ENCODE assay signal across 2 cellular contexts in the genomic region with DNA sequence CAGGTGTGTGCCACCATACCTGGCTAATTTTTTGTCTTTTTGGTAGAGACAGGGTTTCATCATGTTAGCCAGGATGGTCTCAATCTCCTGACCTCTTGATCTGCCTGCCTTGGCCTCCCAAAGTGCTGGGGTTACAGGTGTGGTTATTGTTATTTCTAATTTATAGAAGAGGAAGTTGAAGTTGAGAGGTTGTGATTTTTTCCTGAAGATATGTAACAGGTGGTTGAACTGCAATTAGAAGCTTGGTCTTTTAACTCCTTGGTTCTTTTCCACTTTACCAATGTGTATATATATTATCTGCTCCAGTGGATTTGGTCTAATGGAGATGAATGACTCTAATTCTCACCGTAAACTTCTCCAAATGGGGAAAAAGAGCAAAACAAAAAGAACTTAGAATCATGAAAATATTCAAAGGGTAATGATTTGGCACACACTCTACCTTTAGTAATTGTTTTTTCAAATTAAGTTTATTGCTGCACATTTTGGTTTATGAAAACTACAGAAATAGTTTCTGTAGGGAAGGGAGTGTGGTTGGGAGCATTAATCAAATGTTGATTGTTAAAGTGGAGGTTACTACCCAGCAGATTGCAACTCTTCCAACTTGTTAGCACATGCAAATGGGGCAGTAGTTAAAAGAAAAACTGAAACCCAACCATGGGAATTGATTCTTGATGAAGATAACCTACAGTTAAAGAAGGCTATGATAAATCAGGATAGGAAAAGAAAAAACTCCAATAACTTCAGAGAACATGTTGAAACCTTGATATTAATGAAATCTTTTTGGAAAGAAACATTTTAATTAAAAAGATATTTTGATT.
TF ChIP-seq lines count a peak whose summit lies in the region.

No MANE protein-coding gene starts in this region.

TF ChIP-seq in HEK293, 187 proteins besides CTCF, POLR2A, EP300 and RAD21:
- TF ChIP-seq SCRT2 (tag by site-specific recombination; IDR thresholded peaks at IDR 0.05) (peak; percentile 91), SCRT1 (tag by site-specific recombination; IDR thresholded peaks at IDR 0.05; ENCODE audit: borderline replicate concordance) (peak; percentile 78), WT1 (tag by site-specific recombination; IDR thresholded peaks at IDR 0.05) (peak; percentile 76), GLI4 (tag by site-specific recombination; IDR thresholded peaks at IDR 0.05) (no peak)
- TF ChIP-seq, protein P1, sequence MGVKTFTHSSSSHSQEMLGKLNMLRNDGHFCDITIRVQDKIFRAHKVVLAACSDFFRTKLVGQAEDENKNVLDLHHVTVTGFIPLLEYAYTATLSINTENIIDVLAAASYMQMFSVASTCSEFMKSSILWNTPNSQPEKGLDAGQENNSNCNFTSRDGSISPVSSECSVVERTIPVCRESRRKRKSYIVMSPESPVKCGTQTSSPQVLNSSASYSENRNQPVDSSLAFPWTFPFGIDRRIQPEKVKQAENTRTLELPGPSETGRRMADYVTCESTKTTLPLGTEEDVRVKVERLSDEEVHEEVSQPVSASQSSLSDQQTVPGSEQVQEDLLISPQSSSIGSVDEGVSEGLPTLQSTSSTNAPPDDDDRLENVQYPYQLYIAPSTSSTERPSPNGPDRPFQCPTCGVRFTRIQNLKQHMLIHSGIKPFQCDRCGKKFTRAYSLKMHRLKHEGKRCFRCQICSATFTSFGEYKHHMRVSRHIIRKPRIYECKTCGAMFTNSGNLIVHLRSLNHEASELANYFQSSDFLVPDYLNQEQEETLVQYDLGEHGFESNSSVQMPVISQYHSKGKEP (tag by site-specific recombination; IDR thresholded peaks at IDR 0.05) = 0 out of 2 replicates have a peak, but pooled peaks have one; percentile 10
- TF ChIP-seq, protein P2, sequence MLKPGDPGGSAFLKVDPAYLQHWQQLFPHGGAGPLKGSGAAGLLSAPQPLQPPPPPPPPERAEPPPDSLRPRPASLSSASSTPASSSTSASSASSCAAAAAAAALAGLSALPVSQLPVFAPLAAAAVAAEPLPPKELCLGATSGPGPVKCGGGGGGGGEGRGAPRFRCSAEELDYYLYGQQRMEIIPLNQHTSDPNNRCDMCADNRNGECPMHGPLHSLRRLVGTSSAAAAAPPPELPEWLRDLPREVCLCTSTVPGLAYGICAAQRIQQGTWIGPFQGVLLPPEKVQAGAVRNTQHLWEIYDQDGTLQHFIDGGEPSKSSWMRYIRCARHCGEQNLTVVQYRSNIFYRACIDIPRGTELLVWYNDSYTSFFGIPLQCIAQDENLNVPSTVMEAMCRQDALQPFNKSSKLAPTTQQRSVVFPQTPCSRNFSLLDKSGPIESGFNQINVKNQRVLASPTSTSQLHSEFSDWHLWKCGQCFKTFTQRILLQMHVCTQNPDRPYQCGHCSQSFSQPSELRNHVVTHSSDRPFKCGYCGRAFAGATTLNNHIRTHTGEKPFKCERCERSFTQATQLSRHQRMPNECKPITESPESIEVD (tag by site-specific recombination; IDR thresholded peaks at IDR 0.05) = peak; percentile 67
- TF ChIP-seq, protein P3, sequence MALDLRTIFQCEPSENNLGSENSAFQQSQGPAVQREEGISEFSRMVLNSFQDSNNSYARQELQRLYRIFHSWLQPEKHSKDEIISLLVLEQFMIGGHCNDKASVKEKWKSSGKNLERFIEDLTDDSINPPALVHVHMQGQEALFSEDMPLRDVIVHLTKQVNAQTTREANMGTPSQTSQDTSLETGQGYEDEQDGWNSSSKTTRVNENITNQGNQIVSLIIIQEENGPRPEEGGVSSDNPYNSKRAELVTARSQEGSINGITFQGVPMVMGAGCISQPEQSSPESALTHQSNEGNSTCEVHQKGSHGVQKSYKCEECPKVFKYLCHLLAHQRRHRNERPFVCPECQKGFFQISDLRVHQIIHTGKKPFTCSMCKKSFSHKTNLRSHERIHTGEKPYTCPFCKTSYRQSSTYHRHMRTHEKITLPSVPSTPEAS (tag by site-specific recombination; IDR thresholded peaks at IDR 0.05) = no peak

TF ChIP-seq in GM12878, 131 proteins besides CTCF, POLR2A, EP300 and RAD21:
- TF ChIP-seq POU2F2 (IDR thresholded peaks at IDR 0.05; ENCODE audit: borderline replicate concordance, low read depth, low read length) = 0 out of 3 replicates have a peak, but pooled peaks have one; percentile 28
- TF ChIP-seq ATF7 (IDR thresholded peaks at IDR 0.05; ENCODE audit: low read depth) = no peak
